24 cellular contexts compared by ENCODE assay signal in genomic region chr9:133729646-133730281, GRCh38. TPM values are rescaled to one million over a fixed set of nuclear protein-coding genes. Genes with fewer than 3 reads are reported as not detected.
DNase-seq lines count a peak whose midpoint lies in the region; ATAC-seq, FAIRE-seq and TF ChIP-seq lines count a peak whose summit lies in the region.
"Had no signal": no experiment of that assay in that cellular context is flagged by ENCODE, and none has a peak within 500 bp of the region (broad histone marks: within the 10 kb centered on the region; RNA-seq: fewer than 3 reads in every experiment).

No MANE protein-coding gene starts in this region.

- H3K36me3 Mint-ChIP-seq in activated CD8-positive, alpha-beta memory T cell treated with anti-CD3 and anti-CD28 coated beads, Interleukin-2, amount 10 ng/mL, durations not matched to agents 7 days and 5 days, result no peaks in the 10 kb centered on the region
- H3K36me3 Mint-ChIP-seq in endothelial cell (ENCODE audit: low read depth, unreplicated experiment), result peaks cover 4% of the 10 kb centered on the region
- H3K36me3 Mint-ChIP-seq: activated naive CD8-positive, alpha-beta T cell had no signal

- peaks cover 7% of the 10 kb centered on the region for H3K27me3 ChIP-seq in keratinocyte (ENCODE audit: control insufficient read depth, extremely low read depth, insufficient read depth, low read length)
- H3K27me3 ChIP-seq in sigmoid colon, result no peaks in the 10 kb centered on the region

- no peak overlapping the region for H3K4me3 Mint-ChIP-seq in activated CD8-positive, alpha-beta memory T cell treated with anti-CD3 and anti-CD28 coated beads, Interleukin-2, amount 10 ng/mL, durations not matched to agents 7 days and 5 days
- no peak overlapping the region for H3K4me3 Mint-ChIP-seq in endothelial cell (ENCODE audit: unreplicated experiment)
- H3K4me3 Mint-ChIP-seq: activated naive CD8-positive, alpha-beta T cell; activated T-cell treated with anti-CD3 and anti-CD28 coated beads, Interleukin-2, amount 50 U/mL, for 72 hours; nephron had no signal

- CTCF ChIA-PET in activated CD8-positive, alpha-beta memory T cell treated with anti-CD3 and anti-CD28 coated beads, Interleukin-2, amount 10 ng/mL, durations not matched to agents 7 days and 5 days (lab: Charles Lee), result interaction anchor here (1.7 kb wide), 1 partner anchor 13 kb away, joined by 7 read pairs; no protein-coding TSS in a partner anchor
- CTCF ChIA-PET in OCI-LY7 (lab: Charles Lee; ENCODE audit: unreplicated experiment), result no interaction called here

- H3K4me2 ChIP-seq in OCI-LY7 (ENCODE audit: low read length) (no peak overlapping the region), keratinocyte (ENCODE audit: control insufficient read depth, extremely low read depth, insufficient read depth, low read depth, low read length) (no peak overlapping the region)
- H3K4me2 ChIP-seq: A549 had no signal

- TF ChIP-seq CTCF in OCI-LY7 (conservative IDR thresholded peaks at IDR 0.05; ENCODE audit: low read length) (peak; percentile 29; the same call in 1 of the 2 replicates), keratinocyte (optimal IDR thresholded peaks at IDR 0.05 in 1 of 3, IDR thresholded peaks at IDR 0.05 in 1 of 3, conservative IDR thresholded peaks at IDR 0.05 in 1 of 3; ENCODE audit: extremely low read depth in 1 of 3, insufficient read depth in 2 of 3, low read length in 3 of 3) (peak in 2 of 3 experiments; percentile 19 to 42), sigmoid colon (IDR thresholded peaks at IDR 0.05) (no peak), endothelial cell (IDR thresholded peaks at IDR 0.05; ENCODE audit: unreplicated experiment) (no peak)

- H3K36me3 ChIP-seq in OCI-LY7 (ENCODE audit: insufficient read depth, low read length) (no peaks in the 10 kb centered on the region), keratinocyte (ENCODE audit: control insufficient read depth in 2 of 2, extremely low read depth in 1 of 2, insufficient read depth in 2 of 2, low read length in 2 of 2) (no peaks in the 10 kb centered on the region), sigmoid colon (no peaks in the 10 kb centered on the region)
- H3K36me3 ChIP-seq: esophagus squamous epithelium, gastroesophageal sphincter had no signal

- no TSS peak for BruUV-seq in OCI-LY7 (replicated peaks; lab: Mats Ljungman, UMichigan)

- WGBS in sigmoid colon, 2 donors, result 74 to 88% methylated on average over 19 of the region's 19 CpGs

- H2AFZ ChIP-seq in OCI-LY7 (ENCODE audit: low read length), result no peak overlapping the region
- no peak overlapping the region for H2AFZ ChIP-seq in keratinocyte (ENCODE audit: control insufficient read depth, low read length)

- TF ChIP-seq EP300 in sigmoid colon (IDR thresholded peaks at IDR 0.05), result no peak

- no peaks in the 10 kb centered on the region for H4K20me1 ChIP-seq in OCI-LY7 (ENCODE audit: insufficient read depth, low read length)
- no peaks in the 10 kb centered on the region for H4K20me1 ChIP-seq in keratinocyte (ENCODE audit: control insufficient read depth, extremely low read depth, insufficient read depth, low read length)

- no peak overlapping the region for H3K27ac ChIP-seq in OCI-LY7 (ENCODE audit: low read depth, low read length, poor library complexity, severe bottlenecking)
- no peak overlapping the region for H3K27ac ChIP-seq in keratinocyte (ENCODE audit: control insufficient read depth, insufficient read depth, low read length)
- no peak overlapping the region for H3K27ac ChIP-seq in sigmoid colon
- H3K27ac ChIP-seq: A549, esophagus squamous epithelium, gastroesophageal sphincter, psoas muscle, skin epidermis had no signal

- DNase-seq in activated CD8-positive, alpha-beta memory T cell treated with anti-CD3 and anti-CD28 coated beads, Interleukin-2, amount 10 ng/mL, durations not matched to agents 7 days and 5 days, result peak; percentile 40
- no peak for DNase-seq in activated CD8-positive, alpha-beta memory T cell treated with anti-CD3 and anti-CD28 coated beads, Interleukin-2, amount 50 U/mL, for 4 hours
- no peak for DNase-seq in OCI-LY7 (ENCODE audit: low spot score)
- DNase-seq in keratinocyte (ENCODE audit: low read depth, low spot score), result no peak
- peak; percentile 57 for DNase-seq in sigmoid colon
- DNase-seq in endothelial cell (ENCODE audit: low spot score), result no peak
- DNase-seq in NCI-H345 (lab: John Stamatoyannopoulos, UW), result no peak
- DNase-seq: activated CD4-positive, alpha-beta T cell treated with anti-CD3 and anti-CD28 coated beads, Interleukin-2, amount 50 U/mL, for 48 hours; activated T-cell treated with anti-CD3 and anti-CD28 coated beads, Interleukin-2, amount 50 U/mL, for 72 hours; effector CD8-positive, alpha-beta T cell; esophagus squamous epithelium; midbrain; NCI-H1417; NCI-H526 treated with DMSO at 0.1 percent for 48 hours; OCI-M1; psoas muscle; SHP77 treated with DMSO at 0.1 percent for 48 hours; stimulated activated naive CD4-positive, alpha-beta T cell treated with Interleukin-2 at 50 U/mL for 16 hours had no signal

- H3K9me3 Mint-ChIP-seq in activated CD8-positive, alpha-beta memory T cell treated with anti-CD3 and anti-CD28 coated beads, Interleukin-2, amount 10 ng/mL, durations not matched to agents 7 days and 5 days (ENCODE audit: low read depth), result no peaks in the 10 kb centered on the region
- H3K9me3 Mint-ChIP-seq in endothelial cell (ENCODE audit: unreplicated experiment), result no peaks in the 10 kb centered on the region
- H3K9me3 Mint-ChIP-seq: activated T-cell treated with anti-CD3 and anti-CD28 coated beads, Interleukin-2, amount 50 U/mL, for 72 hours; nephron had no signal

- no peak overlapping the region for H3K9ac ChIP-seq in keratinocyte (ENCODE audit: control insufficient read depth, extremely low read depth, insufficient read depth, low read length)

- no peaks in the 10 kb centered on the region for H3K9me1 ChIP-seq in keratinocyte (ENCODE audit: control insufficient read depth, extremely low read depth, insufficient read depth, low read length)

- peaks cover 2% of the 10 kb centered on the region for H3K4me1 ChIP-seq in OCI-LY7 (ENCODE audit: insufficient read depth, low read length, poor library complexity, severe bottlenecking)
- no peaks in the 10 kb centered on the region for H3K4me1 ChIP-seq in keratinocyte (ENCODE audit: control insufficient read depth, extremely low read depth, insufficient read depth, low read length)
- no peaks in the 10 kb centered on the region for H3K4me1 ChIP-seq in sigmoid colon
- H3K4me1 ChIP-seq: A549, esophagus squamous epithelium, gastroesophageal sphincter, psoas muscle had no signal

- no peak for ATAC-seq in activated CD8-positive, alpha-beta memory T cell treated with anti-CD3 and anti-CD28 coated beads, Interleukin-2, amount 10 ng/mL, durations not matched to agents 7 days and 5 days
- ATAC-seq in GM19452 (IDR thresholded peaks at IDR 0.05; ENCODE audit: unreplicated experiment), result no peak
- ATAC-seq: A549; activated T-cell treated with anti-CD3 and anti-CD28 coated beads, Interleukin-2, amount 50 U/mL, for 72 hours; gastroesophageal sphincter; psoas muscle had no signal

- H3K9me2 ChIP-seq in OCI-LY7 (ENCODE audit: insufficient read depth, low read length), result no peaks in the 10 kb centered on the region

- POLR2A ChIA-PET in OCI-LY7 (lab: Charles Lee), result no interaction called here

- H3K4me1 Mint-ChIP-seq in activated CD8-positive, alpha-beta memory T cell treated with anti-CD3 and anti-CD28 coated beads, Interleukin-2, amount 10 ng/mL, durations not matched to agents 7 days and 5 days, result peaks cover 10% of the 10 kb centered on the region
- H3K4me1 Mint-ChIP-seq in endothelial cell (ENCODE audit: unreplicated experiment), result no peaks in the 10 kb centered on the region
- H3K4me1 Mint-ChIP-seq: nephron had no signal

- dilution Hi-C loops in keratinocyte (cut with MboI; ENCODE audit: extremely low pct_ligation_motif_present, low sequenced_read_pairs), result no loop called here

- H3K4me3 ChIP-seq in OCI-LY7 (ENCODE audit: low read depth, low read length, poor library complexity, severe bottlenecking) (no peak overlapping the region), keratinocyte (ENCODE audit: control insufficient read depth in 2 of 3, extremely low read depth in 1 of 3, insufficient read depth in 2 of 3, low read depth in 1 of 3, low read length in 3 of 3) (no peak overlapping the region), sigmoid colon (no peak overlapping the region)
- H3K4me3 ChIP-seq: A549, esophagus squamous epithelium, gastroesophageal sphincter, psoas muscle, skin epidermis had no signal

- FAIRE-seq in keratinocyte (lab: Jason Lieb, UNC), result no peak
- FAIRE-seq: A549 had no signal

- H3K79me2 ChIP-seq in OCI-LY7 (ENCODE audit: insufficient read depth, low read depth, low read length) (no peaks in the 10 kb centered on the region), keratinocyte (ENCODE audit: control insufficient read depth, insufficient read depth, low read length) (no peaks in the 10 kb centered on the region)

- no peak overlapping the region for H3K27ac Mint-ChIP-seq in activated CD8-positive, alpha-beta memory T cell treated with anti-CD3 and anti-CD28 coated beads, Interleukin-2, amount 10 ng/mL, durations not matched to agents 7 days and 5 days
- H3K27ac Mint-ChIP-seq in endothelial cell (ENCODE audit: unreplicated experiment), result no peak overlapping the region
- H3K27ac Mint-ChIP-seq: activated naive CD8-positive, alpha-beta T cell; activated T-cell treated with anti-CD3 and anti-CD28 coated beads, Interleukin-2, amount 50 U/mL, for 72 hours; nephron had no signal

- intact Hi-C loops in OCI-LY7 (cut with micrococcal nuclease; ENCODE audit: unreplicated experiment) (no loop called here), sigmoid colon (cut with DNase I) (loop anchor here (10.0 kb wide), 1 partner anchor 315 kb away; the partner anchor contains the start of gene REXO4)

- H3K27me3 Mint-ChIP-seq in activated CD8-positive, alpha-beta memory T cell treated with anti-CD3 and anti-CD28 coated beads, Interleukin-2, amount 10 ng/mL, durations not matched to agents 7 days and 5 days, result peaks cover 5% of the 10 kb centered on the region
- H3K27me3 Mint-ChIP-seq in endothelial cell (ENCODE audit: unreplicated experiment), result peaks cover 6% of the 10 kb centered on the region

- H3K9me3 ChIP-seq in OCI-LY7 (ENCODE audit: low read length) (no peaks in the 10 kb centered on the region), keratinocyte (ENCODE audit: control insufficient read depth, low read depth, low read length) (no peaks in the 10 kb centered on the region), sigmoid colon (no peaks in the 10 kb centered on the region)
- H3K9me3 ChIP-seq: A549, esophagus squamous epithelium, gastroesophageal sphincter, psoas muscle had no signal

- no peak for TF ChIP-seq POLR2A in sigmoid colon (IDR thresholded peaks at IDR 0.05)

RNA-seq across cellular contexts. Expression of gene SARDH, which starts 8.4 kb away (rescaled TPM):
- total RNA-seq in activated CD8-positive, alpha-beta memory T cell treated with anti-CD3 and anti-CD28 coated beads, Interleukin-2, amount 10 ng/mL, durations not matched to agents 7 days and 5 days, result under 1 TPM; 0.38 to 0.56 TPM
- 52.3 and 60.8 TPM in 2 replicates for total RNA-seq in OCI-LY7 (2014; rRNA removed; shearing (Covaris generic))
- total RNA-seq in OCI-LY7 (2022) (39.4 and 42.8 TPM in 2 replicates), sigmoid colon (1 to 10 TPM in 3 of 4 donors, under 1 TPM in 1; 0.49 to 3.0 (median 2.4) TPM), endothelial cell (ENCODE audit: unreplicated experiment) (5.0 TPM)
- polyA plus RNA-seq in keratinocyte (0.03 TPM in 3 replicates), sigmoid colon (1 to 10 TPM in 1 of 3 donors, under 1 TPM in 1, not detected in 1; 0.60 to 2.1 TPM)
- polyA plus RNA-seq in keratinocyte (2011; ENCODE audit: low read depth), result not detected
- not detected in 2 replicates for polyA plus RNA-seq in keratinocyte (2011; cell fraction: cytosol; rRNA removed)
- 0.07 TPM in 1 of 2 replicates, not detected in the other for polyA plus RNA-seq in keratinocyte (2011; cell fraction: nucleus; rRNA removed)
- not detected in 2 replicates for polyA plus RNA-seq in keratinocyte (2012; ENCODE audit: low replicate concordance)
- not detected in 3 replicates for polyA minus RNA-seq in keratinocyte
- not detected for polyA minus RNA-seq in keratinocyte (2011; cell fraction: cytosol; rRNA and poly(A)+ RNA removed)
- polyA minus RNA-seq in keratinocyte (2011; cell fraction: nucleus; rRNA and poly(A)+ RNA removed), result not detected in 2 replicates

Comparison
In these comparisons a context has a peak if more than half of its experiments do, and no peak if none do; other contexts are left out.
1. DNase-seq: peak in activated CD8-positive, alpha-beta memory T cell treated with anti-CD3 and anti-CD28 coated beads, Interleukin-2, amount 10 ng/mL, durations not matched to agents 7 days and 5 days (single experiment) and sigmoid colon (single experiment); none in activated CD8-positive, alpha-beta memory T cell treated with anti-CD3 and anti-CD28 coated beads, Interleukin-2, amount 50 U/mL, for 4 hours (single experiment), OCI-LY7 (single experiment), keratinocyte (single experiment), endothelial cell (single experiment) and NCI-H345 (single experiment).
2. CTCF ChIP-seq: peak in OCI-LY7 (single experiment) and keratinocyte (2 of 3); none in sigmoid colon (0 of 4) and endothelial cell (single experiment).